19 cellular contexts compared by ENCODE assay signal in the genomic region with DNA sequence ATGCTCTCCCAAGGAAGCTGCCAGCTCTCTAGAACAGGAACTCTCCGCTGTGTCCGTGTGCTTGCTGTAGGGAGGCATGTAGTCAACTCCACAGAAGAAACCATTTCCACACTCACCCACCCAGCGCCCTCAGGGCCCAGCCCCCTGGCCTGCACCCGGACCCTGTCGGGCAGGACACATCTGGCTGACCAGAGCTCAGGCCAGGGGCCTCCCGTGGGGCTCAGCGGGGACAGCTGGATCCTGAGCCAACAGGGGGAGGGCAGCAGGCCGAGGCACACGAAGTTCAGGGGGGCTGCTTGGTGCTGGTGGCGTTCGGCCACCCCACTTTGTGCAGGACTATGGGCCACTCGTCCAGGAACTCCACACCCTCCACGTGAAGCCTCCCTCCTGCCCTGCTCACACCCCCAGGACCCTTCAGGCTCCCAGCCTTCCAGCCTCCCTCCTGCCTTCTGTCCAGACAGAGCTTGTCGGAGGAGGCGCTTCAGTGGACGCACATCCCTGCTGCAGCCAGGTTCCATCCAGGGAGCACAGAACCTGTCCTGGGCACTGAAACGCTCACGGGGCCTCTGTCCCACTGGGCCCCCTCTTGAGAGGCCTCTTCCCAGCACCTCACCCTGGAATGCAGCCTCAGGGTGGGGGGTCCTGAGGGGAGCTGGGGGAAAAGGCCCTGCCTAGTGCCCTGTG. TPM values are rescaled to one million over a fixed set of nuclear protein-coding genes. Genes with fewer than 3 reads are reported as not detected.
DNase-seq lines count a peak whose midpoint lies in the region; ATAC-seq and TF ChIP-seq lines count a peak whose summit lies in the region.
"Had no signal": no experiment of that assay in that cellular context is flagged by ENCODE, and none has a peak within 500 bp of the region (broad histone marks: within the 10 kb centered on the region; RNA-seq: fewer than 3 reads in every experiment).

No MANE protein-coding gene starts in this region.

- peaks cover 2% of the 10 kb centered on the region for H3K27me3 Mint-ChIP-seq in glutamatergic neuron (ENCODE audit: unreplicated experiment)
- H3K27me3 Mint-ChIP-seq: activated naive CD8-positive, alpha-beta T cell treated with anti-CD3 and anti-CD28 coated beads, Interleukin-2, amount 10 ng/mL, durations not matched to agents 7 days and 5 days had no signal

- peak overlapping the region; percentile 88 for H3K9ac ChIP-seq in adipocyte (ENCODE audit: low read length)

- H3K4me3 ChIP-seq in adipocyte (ENCODE audit: low read length): no peak overlapping the region
- H3K4me3 ChIP-seq in prostate gland: no peak overlapping the region
- H3K4me3 ChIP-seq: dorsolateral prefrontal cortex had no signal

- H3K4me3 Mint-ChIP-seq in glutamatergic neuron (ENCODE audit: unreplicated experiment): peak overlapping the region; percentile 47
- H3K4me3 Mint-ChIP-seq: activated naive CD8-positive, alpha-beta T cell treated with anti-CD3 and anti-CD28 coated beads, Interleukin-2, amount 10 ng/mL, durations not matched to agents 7 days and 5 days had no signal

- H3K4me1 ChIP-seq in adipocyte (ENCODE audit: control insufficient read depth, insufficient read depth, low read length) (peaks cover 68% of the 10 kb centered on the region), prostate gland (replicated peaks) (peaks cover 42% of the 10 kb centered on the region)

- H3K36me3 ChIP-seq in adipocyte (ENCODE audit: control insufficient read depth, insufficient read depth, low read length, severe bottlenecking): no peaks in the 10 kb centered on the region
- no peaks in the 10 kb centered on the region for H3K36me3 ChIP-seq in prostate gland

- WGBS in prostate gland: 59% methylated on average over 18 of the region's 18 CpGs

- H3K9me3 ChIP-seq in adipocyte (ENCODE audit: control insufficient read depth, low read length) (no peaks in the 10 kb centered on the region), prostate gland (no peaks in the 10 kb centered on the region)
- H3K9me3 ChIP-seq: Caco-2 had no signal

- no peaks in the 10 kb centered on the region for H3K9me3 Mint-ChIP-seq in glutamatergic neuron (ENCODE audit: unreplicated experiment)
- H3K9me3 Mint-ChIP-seq: activated naive CD8-positive, alpha-beta T cell treated with anti-CD3 and anti-CD28 coated beads, Interleukin-2, amount 10 ng/mL, durations not matched to agents 7 days and 5 days had no signal

- H3K27me3 ChIP-seq in adipocyte (replicated peaks; ENCODE audit: control insufficient read depth, insufficient read depth, low read length) (no peaks in the 10 kb centered on the region), prostate gland (replicated peaks; ENCODE audit: insufficient read depth) (no peaks in the 10 kb centered on the region)
- H3K27me3 ChIP-seq: dorsolateral prefrontal cortex had no signal

- peak overlapping the region; percentile 49 to 82 for H3K27ac ChIP-seq in prostate gland

- no peak for TF ChIP-seq POLR2A in prostate gland (IDR thresholded peaks at IDR 0.05)

- intact Hi-C loops in prostate gland (cut with DNase I): no loop called here

- DNase-seq in adipocyte (ENCODE audit: low read depth) (peak; percentile 16), glutamatergic neuron (no peak), prostate gland (ENCODE audit: low spot score) (no peak), ureter (ENCODE audit: low spot score) (peak; percentile 49), NCI-H187 (lab: John Stamatoyannopoulos, UW) (no peak)
- DNase-seq in activated T-cell treated with anti-CD3 and anti-CD28 coated beads, Interleukin-2, amount 50 U/mL, for 1 hour: no peak
- DNase-seq: activated naive CD8-positive, alpha-beta T cell treated with anti-CD3 and anti-CD28 coated beads, Interleukin-2, amount 10 ng/mL, durations not matched to agents 7 days and 5 days; Caco-2; foreskin melanocyte; KBM-7; NCI-H1694; NCI-H526 treated with DMSO at 0.1 percent for 48 hours; nucleus accumbens; SIG-M5; stimulated activated CD4-positive, alpha-beta T cell treated with anti-CD3 and anti-CD28 coated beads, Interleukin-2, amount 100 ng/mL, for 24 hours; stimulated activated naive CD4-positive, alpha-beta T cell had no signal

- H3K4me1 Mint-ChIP-seq in glutamatergic neuron (ENCODE audit: low read depth, unreplicated experiment): peaks cover 14% of the 10 kb centered on the region

- TF ChIP-seq CTCF in glutamatergic neuron (IDR thresholded peaks at IDR 0.05; ENCODE audit: partially characterized antibody, unreplicated experiment) (no peak), prostate gland (IDR thresholded peaks at IDR 0.05) (no peak)

- no peak for ATAC-seq in HG02852 (IDR thresholded peaks at IDR 0.05; ENCODE audit: unreplicated experiment)
- ATAC-seq: left colon had no signal

- peak overlapping the region; percentile 79 for H3K27ac Mint-ChIP-seq in glutamatergic neuron (ENCODE audit: unreplicated experiment)
- H3K27ac Mint-ChIP-seq: activated naive CD8-positive, alpha-beta T cell treated with anti-CD3 and anti-CD28 coated beads, Interleukin-2, amount 10 ng/mL, durations not matched to agents 7 days and 5 days had no signal

- H3K36me3 Mint-ChIP-seq in glutamatergic neuron (ENCODE audit: unreplicated experiment): no peaks in the 10 kb centered on the region
- H3K36me3 Mint-ChIP-seq: activated naive CD8-positive, alpha-beta T cell treated with anti-CD3 and anti-CD28 coated beads, Interleukin-2, amount 10 ng/mL, durations not matched to agents 7 days and 5 days had no signal

RNA-seq across cellular contexts. Expression of gene FAAP20, which starts 15.0 kb away (rescaled TPM):
- 111 TPM for total RNA-seq in glutamatergic neuron (ENCODE audit: unreplicated experiment)
- total RNA-seq in prostate gland: 10 to 100 TPM; 55.9 to 70.4 TPM
- total RNA-seq in ureter: 52.3 TPM

RNA-seq across cellular contexts. Expression of gene SKI, which starts 18.6 kb away (rescaled TPM):
- 143 TPM for total RNA-seq in glutamatergic neuron (ENCODE audit: unreplicated experiment)
- 100 to 1,000 TPM in 1 of 2 donors, 10 to 100 TPM in 1; 46.2 to 114 TPM for total RNA-seq in prostate gland
- total RNA-seq in ureter: 77.5 TPM

Comparison
In these comparisons a context has a peak if more than half of its experiments do, and no peak if none do; other contexts are left out.
1. DNase-seq: peak in adipocyte (single experiment) and ureter (single experiment); none in glutamatergic neuron (single experiment), prostate gland (single experiment), activated T-cell treated with anti-CD3 and anti-CD28 coated beads, Interleukin-2, amount 50 U/mL, for 1 hour (single experiment) and NCI-H187 (0 of 2).